ENCODE assay signal across 17 cellular contexts in the genomic region with DNA sequence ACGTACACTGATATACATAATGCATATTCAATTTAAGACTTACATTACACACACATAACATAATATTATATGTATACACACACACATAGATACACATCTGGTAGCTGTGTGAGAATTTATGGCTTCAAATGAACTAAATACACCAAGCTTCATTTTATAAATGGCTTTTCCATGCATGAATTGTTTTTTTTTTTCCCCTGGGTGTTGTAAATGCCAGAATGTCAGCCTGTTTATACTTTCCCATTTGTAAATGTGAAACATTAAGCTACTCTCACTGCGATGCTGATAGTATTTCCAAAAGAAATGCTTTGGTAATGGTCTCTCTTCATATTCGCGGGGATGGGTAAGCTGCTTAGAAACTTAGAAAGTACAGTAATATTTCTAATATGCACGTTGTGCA.
"Had no signal": no experiment of that assay in that cellular context is flagged by ENCODE, and none has a peak within 500 bp of the region (broad histone marks: within the 10 kb centered on the region; RNA-seq: fewer than 3 reads in every experiment).

No MANE protein-coding gene starts in this region.

- ATAC-seq: lower lobe of right lung; sciatic nerve; stimulated activated naive CD8-positive, alpha-beta T cell treated with anti-CD3 and anti-CD28 coated beads, Interleukin-15, Interleukin-2, amounts not matched to agents 100 U/mL and 50 U/mL, for 24 hours had no signal

- H3K27ac Mint-ChIP-seq: activated CD4-positive, alpha-beta T cell treated with anti-CD3 and anti-CD28 coated beads, Interleukin-2, amount 10 ng/mL, durations not matched to agents 24 days and 14 days; activated naive CD8-positive, alpha-beta T cell treated with anti-CD3 and anti-CD28 coated beads, Interleukin-2, amount 10 ng/mL, durations not matched to agents 7 days and 5 days; immature natural killer cell had no signal

- DNase-seq: activated CD4-positive, alpha-beta T cell treated with anti-CD3 and anti-CD28 coated beads, Interleukin-2, amount 10 ng/mL, durations not matched to agents 24 days and 14 days; activated CD4-positive, CD25-positive, alpha-beta regulatory T cell; activated CD8-positive, alpha-beta memory T cell treated with anti-CD3 and anti-CD28 coated beads for 24 hours; activated naive CD4-positive, alpha-beta T cell; activated naive CD8-positive, alpha-beta T cell treated with anti-CD3 and anti-CD28 coated beads, Interleukin-2, amount 10 ng/mL, durations not matched to agents 7 days and 5 days; brain microvascular endothelial cell; effector CD4-positive, alpha-beta T cell; esophagus squamous epithelium; foreskin fibroblast; immature natural killer cell; lower lobe of right lung; ovary; stimulated activated naive CD8-positive, alpha-beta T cell treated with anti-CD3 and anti-CD28 coated beads, Interleukin-15, Interleukin-2, amounts not matched to agents 100 U/mL and 50 U/mL, for 24 hours had no signal

- H3K9me3 Mint-ChIP-seq: activated CD4-positive, alpha-beta T cell treated with anti-CD3 and anti-CD28 coated beads, Interleukin-2, amount 10 ng/mL, durations not matched to agents 24 days and 14 days; activated naive CD8-positive, alpha-beta T cell treated with anti-CD3 and anti-CD28 coated beads, Interleukin-2, amount 10 ng/mL, durations not matched to agents 7 days and 5 days; central memory CD8-positive, alpha-beta T cell; immature natural killer cell; neural crest cell had no signal

- H3K36me3 Mint-ChIP-seq: activated naive CD8-positive, alpha-beta T cell treated with anti-CD3 and anti-CD28 coated beads, Interleukin-2, amount 10 ng/mL, durations not matched to agents 7 days and 5 days had no signal

- H3K4me1 Mint-ChIP-seq: activated CD4-positive, alpha-beta T cell treated with anti-CD3 and anti-CD28 coated beads, Interleukin-2, amount 10 ng/mL, durations not matched to agents 24 days and 14 days; activated naive CD8-positive, alpha-beta T cell treated with anti-CD3 and anti-CD28 coated beads, Interleukin-2, amount 10 ng/mL, durations not matched to agents 7 days and 5 days; central memory CD8-positive, alpha-beta T cell; immature natural killer cell had no signal

- H3K27ac ChIP-seq: brain microvascular endothelial cell, coronary artery, esophagus squamous epithelium, lower lobe of right lung, ovary had no signal

- H3K4me3 ChIP-seq: coronary artery, esophagus squamous epithelium, lower lobe of right lung, ovary had no signal

- H3K4me1 ChIP-seq: lower lobe of right lung had no signal

- H3K27me3 Mint-ChIP-seq: activated CD4-positive, alpha-beta T cell treated with anti-CD3 and anti-CD28 coated beads, Interleukin-2, amount 10 ng/mL, durations not matched to agents 24 days and 14 days; activated naive CD8-positive, alpha-beta T cell treated with anti-CD3 and anti-CD28 coated beads, Interleukin-2, amount 10 ng/mL, durations not matched to agents 7 days and 5 days; central memory CD8-positive, alpha-beta T cell had no signal

- H3K9me3 ChIP-seq: esophagus squamous epithelium, lower lobe of right lung, ovary had no signal

- H3K4me3 Mint-ChIP-seq: activated CD4-positive, alpha-beta T cell treated with anti-CD3 and anti-CD28 coated beads, Interleukin-2, amount 10 ng/mL, durations not matched to agents 24 days and 14 days; activated naive CD8-positive, alpha-beta T cell treated with anti-CD3 and anti-CD28 coated beads, Interleukin-2, amount 10 ng/mL, durations not matched to agents 7 days and 5 days; central memory CD8-positive, alpha-beta T cell; immature natural killer cell; neural crest cell had no signal

- H3K27me3 ChIP-seq: brain microvascular endothelial cell, esophagus squamous epithelium, ovary had no signal

- H3K36me3 ChIP-seq: brain microvascular endothelial cell, esophagus squamous epithelium, lower lobe of right lung, ovary had no signal
